ENCODE assay signal across 17 cellular contexts in the genomic region with DNA sequence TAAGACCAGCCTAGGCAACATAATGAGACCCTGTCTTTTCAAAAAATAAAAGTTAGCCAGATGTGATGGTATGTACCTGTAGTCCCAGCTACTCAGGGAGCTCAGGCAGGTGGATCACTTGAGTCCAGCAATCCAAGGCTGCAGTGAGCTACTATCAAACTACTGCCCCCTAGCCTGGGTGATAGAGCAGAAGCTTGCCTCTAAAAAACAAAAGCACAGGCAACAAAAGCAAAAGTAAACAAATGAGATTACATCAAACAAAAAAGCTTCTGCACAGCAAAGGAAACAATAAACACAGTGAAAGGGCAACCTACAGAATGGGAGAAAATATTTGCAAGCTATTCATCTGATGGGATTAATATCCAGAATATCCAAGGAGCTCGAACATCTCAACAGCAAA.
"Had no signal": no experiment of that assay in that cellular context is flagged by ENCODE, and none has a peak within 500 bp of the region (broad histone marks: within the 10 kb centered on the region; RNA-seq: fewer than 3 reads in every experiment).

No MANE protein-coding gene starts in this region.

- H3K4me3 ChIP-seq: cardiac muscle cell, left lung, right atrium auricular region, tibial nerve, uterus had no signal

- H3K9me3 ChIP-seq: left lung, uterus had no signal

- H3K36me3 ChIP-seq: cardiac muscle cell, left lung, right atrium auricular region, tibial nerve, uterus had no signal

- ATAC-seq: left lung; stimulated activated naive CD8-positive, alpha-beta T cell treated with anti-CD3 and anti-CD28 coated beads, Interleukin-15, Interleukin-2, amounts not matched to agents 100 U/mL and 50 U/mL, for 24 hours had no signal

- H3K4me1 ChIP-seq: left lung, right atrium auricular region, tibial nerve, uterus had no signal

- H3K27me3 ChIP-seq: cardiac muscle cell, left lung, right atrium auricular region, tibial nerve, uterus had no signal

- H3K27ac ChIP-seq: cardiac muscle cell, epithelial cell of prostate, left lung, right atrium auricular region, tibial nerve, uterus had no signal

- DNase-seq: activated B cell treated with CpG ODN at 0.5 μM for 24 hours; activated CD4-positive, alpha-beta memory T cell treated with anti-CD3 and anti-CD28 coated beads for 36 hours; activated CD4-positive, alpha-beta T cell treated with anti-CD3 and anti-CD28 coated beads for 4 hours; activated T-cell treated with anti-CD3 and anti-CD28 coated beads for 4 hours; dermis blood vessel endothelial cell; effector memory CD4-positive, alpha-beta T cell; head of caudate nucleus; left lung; midbrain; nephron progenitor cell; stimulated activated naive CD8-positive, alpha-beta T cell treated with anti-CD3 and anti-CD28 coated beads, Interleukin-15, Interleukin-2, amounts not matched to agents 100 U/mL and 50 U/mL, for 24 hours; T-helper 2 cell; uterus had no signal
